14 cellular contexts compared by ENCODE assay signal in the genomic region with DNA sequence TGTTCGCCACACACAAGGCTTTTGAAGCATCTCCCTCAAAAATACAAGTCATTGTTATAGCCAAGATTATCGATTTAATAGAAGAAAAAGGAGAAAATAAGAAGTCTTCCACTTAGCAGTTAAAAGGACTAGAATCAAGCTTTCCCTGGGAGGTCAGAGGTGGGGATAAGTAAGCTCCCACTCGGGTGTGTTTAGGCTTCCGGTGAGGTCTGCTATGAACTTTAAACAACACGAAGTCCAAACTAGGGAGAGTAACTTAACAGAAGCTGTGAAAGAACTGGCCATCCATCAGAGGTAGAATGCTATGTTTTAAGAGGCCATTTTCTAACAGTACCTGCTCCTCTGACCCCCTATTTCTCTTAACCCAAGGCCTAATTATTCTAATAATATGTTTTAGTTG.
DNase-seq lines count a peak whose midpoint lies in the region; ATAC-seq and TF ChIP-seq lines count a peak whose summit lies in the region.
"Had no signal": no experiment of that assay in that cellular context is flagged by ENCODE, and none has a peak within 500 bp of the region (broad histone marks: within the 10 kb centered on the region; RNA-seq: fewer than 3 reads in every experiment).

No MANE protein-coding gene starts in this region.

- peaks cover 11% of the 10 kb centered on the region; the same call in 1 of the 2 replicates for H3K36me3 ChIP-seq in Loucy (ENCODE audit: insufficient read depth, low read length)
- peaks cover 23% of the 10 kb centered on the region for H3K36me3 ChIP-seq in neutrophil
- H3K36me3 ChIP-seq: colonic mucosa had no signal

- no peak for ATAC-seq in activated CD4-positive, alpha-beta T cell treated with anti-CD3 and anti-CD28 coated beads for 36 hours
- ATAC-seq in central memory CD8-positive, alpha-beta T cell (replicated peaks; ENCODE audit: extremely low read depth, poor library complexity, severe bottlenecking) = no peak
- no peak for ATAC-seq in HG02870 (IDR thresholded peaks at IDR 0.05; ENCODE audit: unreplicated experiment)

- no peak for DNase-seq in activated CD4-positive, alpha-beta T cell treated with anti-CD3 and anti-CD28 coated beads for 36 hours
- no peak for DNase-seq in activated CD4-positive, alpha-beta T cell treated with anti-CD3 and anti-CD28 coated beads, Interleukin-2, amount 50 U/mL, for 48 hours
- DNase-seq in central memory CD8-positive, alpha-beta T cell (ENCODE audit: low spot score in 2 of 2) = no peak
- DNase-seq in MV-4-11 (lab: John Stamatoyannopoulos, UW) (no peak), NCI-H1417 treated with DMSO at 0.1 percent for 48 hours (lab: John Stamatoyannopoulos, UW) (no peak)
- DNase-seq: activated CD4-positive, CD25-positive, alpha-beta regulatory T cell treated with anti-CD3 and anti-CD28 coated beads, Interleukin-2, amount 50 U/mL, for 72 hours; colonic mucosa; GOT3; NCI-H187; nephron progenitor cell; SK-N-SH had no signal

- H3K4me1 Mint-ChIP-seq in activated CD4-positive, alpha-beta T cell treated with anti-CD3 and anti-CD28 coated beads for 36 hours = peaks cover 85% of the 10 kb centered on the region
- H3K4me1 Mint-ChIP-seq in central memory CD8-positive, alpha-beta T cell = peaks cover 78% of the 10 kb centered on the region

- H3K4me1 ChIP-seq in Loucy (ENCODE audit: insufficient read depth, low read length, poor library complexity, severe bottlenecking) = peaks cover 80% of the 10 kb centered on the region
- H3K4me1 ChIP-seq in neutrophil (ENCODE audit: control insufficient read depth in 1 of 2, insufficient read depth in 1 of 2, low read depth in 1 of 2, low read length in 1 of 2) = peaks cover 39 to 54% of the 10 kb centered on the region in 2 experiments
- H3K4me1 ChIP-seq: colonic mucosa had no signal

- peak overlapping the region; percentile 61 for H3K9ac ChIP-seq in Loucy (ENCODE audit: low read depth, low read length, poor library complexity, severe bottlenecking)
- H3K9ac ChIP-seq: SK-N-SH had no signal

- no peaks in the 10 kb centered on the region for H3K9me3 ChIP-seq in Loucy (ENCODE audit: insufficient read depth, low read depth, low read length)
- H3K9me3 ChIP-seq in neutrophil = no peaks in the 10 kb centered on the region
- H3K9me3 ChIP-seq: colonic mucosa, SK-N-SH had no signal

- H3K27ac Mint-ChIP-seq in activated CD4-positive, alpha-beta T cell treated with anti-CD3 and anti-CD28 coated beads for 36 hours = peak overlapping the region; percentile 94
- H3K27ac Mint-ChIP-seq in central memory CD8-positive, alpha-beta T cell (ENCODE audit: low read depth) = peak overlapping the region; percentile 97
- H3K27ac Mint-ChIP-seq: nephron progenitor cell had no signal

- peak overlapping the region; percentile 80 for H3K27ac ChIP-seq in neutrophil
- H3K27ac ChIP-seq: colonic mucosa had no signal

- peaks cover 9% of the 10 kb centered on the region; the same call in 1 of the 2 replicates for H3F3A ChIP-seq in Loucy (ENCODE audit: low read depth)

- TF ChIP-seq CTCF in Loucy (conservative IDR thresholded peaks at IDR 0.05; ENCODE audit: low read length) (no peak), neutrophil (IDR thresholded peaks at IDR 0.05) (no peak)

- no peaks in the 10 kb centered on the region for H3K27me3 ChIP-seq in Loucy (ENCODE audit: insufficient read depth, low read length, poor library complexity, severe bottlenecking)
- H3K27me3 ChIP-seq in neutrophil = no peaks in the 10 kb centered on the region
- H3K27me3 ChIP-seq: colonic mucosa had no signal

- H3K79me2 ChIP-seq in Loucy (ENCODE audit: insufficient read depth, low read length) = peaks cover 15% of the 10 kb centered on the region

- H3K27me3 Mint-ChIP-seq in activated CD4-positive, alpha-beta T cell treated with anti-CD3 and anti-CD28 coated beads for 36 hours = no peaks in the 10 kb centered on the region
- no peaks in the 10 kb centered on the region for H3K27me3 Mint-ChIP-seq in central memory CD8-positive, alpha-beta T cell

- H3K4me3 Mint-ChIP-seq in activated CD4-positive, alpha-beta T cell treated with anti-CD3 and anti-CD28 coated beads for 36 hours = peak overlapping the region; percentile 67
- H3K4me3 Mint-ChIP-seq in central memory CD8-positive, alpha-beta T cell = peak overlapping the region; percentile 55
- H3K4me3 Mint-ChIP-seq: nephron progenitor cell had no signal

- H3K4me2 ChIP-seq in Loucy (ENCODE audit: low read depth, low read length, poor library complexity, severe bottlenecking) = peak overlapping the region; percentile 86

- H3K9me2 ChIP-seq in Loucy (replicated peaks; ENCODE audit: low read depth, low read length) = no peaks in the 10 kb centered on the region
- H3K9me2 ChIP-seq: SK-N-SH had no signal

- POLR2A ChIA-PET in activated CD4-positive, alpha-beta T cell treated with anti-CD3 and anti-CD28 coated beads for 36 hours (lab: Charles Lee) = interaction anchor here (0.7 kb wide), 1 partner anchor 163 kb away, joined by 3 read pairs; no protein-coding TSS in a partner anchor

- H2AFZ ChIP-seq in Loucy (ENCODE audit: low read length) = no peak overlapping the region

- H3K36me3 Mint-ChIP-seq in activated CD4-positive, alpha-beta T cell treated with anti-CD3 and anti-CD28 coated beads for 36 hours (ENCODE audit: low read depth) = peaks cover 19% of the 10 kb centered on the region
- H3K36me3 Mint-ChIP-seq in central memory CD8-positive, alpha-beta T cell (ENCODE audit: insufficient read depth) = peaks cover 19% of the 10 kb centered on the region

- H3K9me3 Mint-ChIP-seq in activated CD4-positive, alpha-beta T cell treated with anti-CD3 and anti-CD28 coated beads for 36 hours (ENCODE audit: low read depth) = peaks cover 4% of the 10 kb centered on the region
- no peaks in the 10 kb centered on the region for H3K9me3 Mint-ChIP-seq in central memory CD8-positive, alpha-beta T cell
- H3K9me3 Mint-ChIP-seq: nephron progenitor cell had no signal

- intact Hi-C loops in activated CD4-positive, alpha-beta T cell treated with anti-CD3 and anti-CD28 coated beads for 36 hours (cut with DNase I, micrococcal nuclease) = loop anchor here in 1 of 2 experiments (1.0 to 5.0 kb wide), 3 partner anchors 82 to 168 kb away; no protein-coding TSS in a partner anchor

- CTCF ChIA-PET in activated CD4-positive, alpha-beta T cell treated with anti-CD3 and anti-CD28 coated beads for 36 hours (lab: Charles Lee) = interaction anchor here (0.6 to 1.7 kb wide), 4 partner anchors 98 to 497 kb away, joined by 3 to 10 read pairs (median 4); no protein-coding TSS in a partner anchor

- H4K20me1 ChIP-seq in Loucy (ENCODE audit: insufficient read depth, low read length, poor library complexity, severe bottlenecking) = no peaks in the 10 kb centered on the region

- H3K4me3 ChIP-seq in Loucy (ENCODE audit: low read length, poor library complexity, severe bottlenecking) (peak overlapping the region; percentile 70), neutrophil (ENCODE audit: low read depth in 1 of 2, low read length in 1 of 2) (peak overlapping the region in 1 of 2 experiments; percentile 6)
- H3K4me3 ChIP-seq: colonic mucosa had no signal
